1 cellular context compared by ENCODE assay signal in genomic region chr11:57552479-57552878, GRCh38.
TF ChIP-seq lines count a peak whose summit lies in the region.

No MANE protein-coding gene starts in this region.

TF ChIP-seq in HepG2, 621 proteins besides CTCF, POLR2A, EP300 and RAD21 (continued from another document and continues in another):
- TF ChIP-seq ZGPAT (CRISPR knock-in tag; IDR thresholded peaks at IDR 0.05) (no peak), IRF1 (CRISPR knock-in tag; IDR thresholded peaks at IDR 0.05; ENCODE audit: low read depth) (no peak), ARHGAP35 (CRISPR knock-in tag; IDR thresholded peaks at IDR 0.05; ENCODE audit: borderline replicate concordance) (no peak), ZNF335 (CRISPR knock-in tag; IDR thresholded peaks at IDR 0.05) (no peak), ZBTB8A (CRISPR knock-in tag; IDR thresholded peaks at IDR 0.05; ENCODE audit: borderline replicate concordance, low read depth) (no peak), ZBTB34 (CRISPR knock-in tag; IDR thresholded peaks at IDR 0.05) (no peak), ZNF333 (CRISPR knock-in tag; IDR thresholded peaks at IDR 0.05; ENCODE audit: borderline replicate concordance) (no peak), REST (IDR thresholded peaks at IDR 0.05; ENCODE audit: borderline replicate concordance in 1 of 2, low read depth in 1 of 2, low read length in 2 of 2) (no peak), SAP130 (CRISPR knock-in tag; IDR thresholded peaks at IDR 0.05; ENCODE audit: low read depth) (peak; percentile 35; the same call in 1 of the 2 replicates), PHF20 (CRISPR knock-in tag; IDR thresholded peaks at IDR 0.05) (no peak), ESRRA (CRISPR knock-in tag; IDR thresholded peaks at IDR 0.05; ENCODE audit: low read depth) (no peak), ATF3 (CRISPR knock-in tag; IDR thresholded peaks at IDR 0.05) (peak; percentile 92), BCLAF1 (IDR thresholded peaks at IDR 0.05) (no peak), NR2F6 (IDR thresholded peaks at IDR 0.05) (peak; percentile 87), NR2F6 (CRISPR knock-in tag; IDR thresholded peaks at IDR 0.05) (peak; percentile 67), MIER3 (CRISPR knock-in tag; IDR thresholded peaks at IDR 0.05; ENCODE audit: borderline replicate concordance) (no peak), ZBTB26 (CRISPR knock-in tag; IDR thresholded peaks at IDR 0.05; ENCODE audit: borderline replicate concordance) (no peak), GMEB1 (CRISPR knock-in tag; IDR thresholded peaks at IDR 0.05; ENCODE audit: borderline replicate concordance) (no peak), NR2C2 (CRISPR knock-in tag; IDR thresholded peaks at IDR 0.05; ENCODE audit: borderline replicate concordance) (no peak), ARID5B (CRISPR knock-in tag; IDR thresholded peaks at IDR 0.05) (peak; percentile 58), ZNF232 (CRISPR knock-in tag; IDR thresholded peaks at IDR 0.05; ENCODE audit: borderline replicate concordance) (no peak), CEBPB (IDR thresholded peaks at IDR 0.05; ENCODE audit: borderline replicate concordance, low read depth, low read length) (0 out of 2 replicates have a peak, but pooled peaks have one; percentile 8), HDAC6 (IDR thresholded peaks at IDR 0.05; ENCODE audit: low read depth, low read length) (no peak), HMG20A (CRISPR knock-in tag; IDR thresholded peaks at IDR 0.05; ENCODE audit: borderline replicate concordance) (peak; percentile 50; the same call in 1 of the 2 replicates), ZNF468 (CRISPR knock-in tag; IDR thresholded peaks at IDR 0.05) (no peak), EZH2 (conservative IDR thresholded peaks at IDR 0.05; ENCODE audit: low read depth, low read length) (no peak), FOXC1 (CRISPR knock-in tag; IDR thresholded peaks at IDR 0.05; ENCODE audit: borderline replicate concordance) (no peak), ZNF580 (CRISPR knock-in tag; IDR thresholded peaks at IDR 0.05; ENCODE audit: borderline replicate concordance, low read depth) (no peak), ETS1 (CRISPR knock-in tag; IDR thresholded peaks at IDR 0.05) (no peak), MXD3 (CRISPR knock-in tag; IDR thresholded peaks at IDR 0.05) (no peak), ONECUT2 (CRISPR knock-in tag; IDR thresholded peaks at IDR 0.05) (no peak), ZNF691 (CRISPR knock-in tag; IDR thresholded peaks at IDR 0.05; ENCODE audit: borderline replicate concordance, low read depth) (no peak), RXRA (CRISPR knock-in tag; IDR thresholded peaks at IDR 0.05) (peak; percentile 58; the same call in 1 of the 2 replicates), RXRB (CRISPR knock-in tag; IDR thresholded peaks at IDR 0.05; ENCODE audit: borderline replicate concordance) (peak; percentile 52; the same call in 1 of the 2 replicates), NFATC3 (CRISPR knock-in tag; IDR thresholded peaks at IDR 0.05) (no peak)
